ENCODE assay signal across 1 cellular context in genomic region chr6:56259682-56260081, GRCh38.
TF ChIP-seq lines count a peak whose summit lies in the region.

No MANE protein-coding gene starts in this region.

TF ChIP-seq in endothelial cell of umbilical vein, 7 proteins besides CTCF, POLR2A, EP300 and RAD21 (continued from another document):
- TF ChIP-seq EZH2 (IDR thresholded peaks at IDR 0.05; ENCODE audit: borderline replicate concordance, low read depth, low read length, severe bottlenecking) (no peak), MYC (IDR thresholded peaks at IDR 0.05; ENCODE audit: low read depth, low read length) (no peak), GATA2 (IDR thresholded peaks at IDR 0.05; ENCODE audit: insufficient read depth, insufficient read length, low read depth, low read length) (no peak), FOS (IDR thresholded peaks at IDR 0.05; ENCODE audit: borderline replicate concordance, insufficient read depth, low read length) (no peak)
